In the genomic region with DNA sequence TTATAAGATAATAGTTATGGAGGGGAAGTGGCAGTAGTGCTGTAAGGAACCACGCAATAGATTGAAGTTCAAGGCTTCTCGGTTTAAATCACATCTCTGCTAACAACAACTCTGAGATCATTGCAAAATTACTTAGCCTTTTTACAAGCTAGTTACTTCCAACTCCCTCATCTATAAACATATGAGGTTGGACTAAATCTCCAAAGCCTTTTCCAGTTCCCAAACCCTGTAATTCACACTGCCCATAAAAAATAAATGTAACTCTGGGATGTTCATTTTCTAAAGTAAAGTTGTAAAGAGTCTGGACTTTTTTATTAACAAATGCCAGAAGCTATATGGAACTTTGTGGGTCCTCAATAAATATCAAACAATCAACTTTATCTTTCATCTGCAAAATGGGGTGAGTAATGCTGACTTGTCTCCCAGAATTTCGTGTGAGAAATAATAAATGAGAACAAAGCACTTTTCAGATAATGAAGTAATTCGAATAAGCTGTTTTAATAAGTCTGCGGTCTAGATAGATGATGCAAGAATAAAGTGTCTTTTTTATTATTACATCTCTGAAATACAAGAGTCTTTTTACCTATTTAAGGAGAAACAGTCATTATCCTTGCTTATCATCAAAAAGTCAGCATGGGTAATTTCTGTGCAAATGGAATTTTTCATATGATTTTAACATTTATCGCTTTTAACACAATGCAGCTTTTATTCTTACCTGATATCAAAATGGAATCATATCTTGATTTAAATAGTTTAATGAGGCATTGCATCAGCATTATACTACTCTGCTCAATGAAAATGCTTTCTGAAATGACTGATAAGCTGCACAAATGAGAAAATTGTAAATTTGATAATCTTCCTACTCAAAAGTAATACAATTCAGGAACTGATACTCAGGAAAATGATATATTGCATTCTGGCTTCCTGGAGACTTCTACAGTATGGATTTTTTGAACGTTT, we compare ENCODE assay signal across 20 cellular contexts.
DNase-seq lines count a peak whose midpoint lies in the region; ATAC-seq and TF ChIP-seq lines count a peak whose summit lies in the region.
"Had no signal": no experiment of that assay in that cellular context is flagged by ENCODE, and none has a peak within 500 bp of the region (broad histone marks: within the 10 kb centered on the region; RNA-seq: fewer than 3 reads in every experiment).

No MANE protein-coding gene starts in this region.

- 0 out of 2 replicates have a peak overlapping the region, but pooled peaks have one; percentile 3 for H2AFZ ChIP-seq in PC-3 (ENCODE audit: low read length)

- H3K9me2 ChIP-seq in PC-3 (replicated peaks; ENCODE audit: low read length): no peaks in the 10 kb centered on the region

- no peaks in the 10 kb centered on the region for H3K79me2 ChIP-seq in PC-3 (ENCODE audit: low read length)

- peaks cover 13% of the 10 kb centered on the region for H3K4me1 ChIP-seq in PC-3 (ENCODE audit: insufficient read depth, low read length)
- H3K4me1 ChIP-seq: A549, Peyer's patch had no signal

- CTCF ChIA-PET in PC-3 (lab: Charles Lee): no interaction called here

- no peaks in the 10 kb centered on the region for H3K36me3 ChIP-seq in PC-3 (ENCODE audit: low read depth, low read length)
- H3K36me3 ChIP-seq: Peyer's patch had no signal

- TF ChIP-seq CTCF in PC-3 (conservative IDR thresholded peaks at IDR 0.05; ENCODE audit: low read depth, low read length): no peak
- TF ChIP-seq CTCF in fibroblast of villous mesenchyme (IDR thresholded peaks at IDR 0.05; ENCODE audit: insufficient read depth, low read depth, low read length): no peak

- H3K27ac ChIP-seq in PC-3 (ENCODE audit: low read length): peak overlapping the region; percentile 25; the same call in 1 of the 2 replicates
- H3K27ac ChIP-seq: A549, Peyer's patch had no signal

- POLR2A ChIA-PET in PC-3 (lab: Charles Lee; ENCODE audit: unreplicated experiment): no interaction called here

- BruUV-seq in PC-3 (replicated peaks; lab: Mats Ljungman, UMichigan): no TSS peak

- ATAC-seq in PC-3 (peak; percentile 67), GM18861 (IDR thresholded peaks at IDR 0.05; ENCODE audit: unreplicated experiment) (no peak), GM19324 (IDR thresholded peaks at IDR 0.05; ENCODE audit: low FRiP score, unreplicated experiment) (no peak), GM21515 (IDR thresholded peaks at IDR 0.05; ENCODE audit: unreplicated experiment) (no peak)
- ATAC-seq: A549, T-cell had no signal

- H3K4me2 ChIP-seq in PC-3 (ENCODE audit: low read length): no peak overlapping the region
- H3K4me2 ChIP-seq: A549 had no signal

- H3K4me3 ChIP-seq in PC-3 (ENCODE audit: low read length) (no peak overlapping the region), fibroblast of villous mesenchyme (ENCODE audit: low read depth, low read length) (no peak overlapping the region)
- H3K4me3 ChIP-seq: A549, Peyer's patch had no signal

- H3F3A ChIP-seq in PC-3 (ENCODE audit: low read length, unreplicated experiment): no peaks in the 10 kb centered on the region

- DNase-seq in A172 (ENCODE audit: low spot score) (peak; percentile 5), COLO829 (ENCODE audit: low spot score) (peak; percentile 40), PC-3 (peak; percentile 30), fibroblast of villous mesenchyme (ENCODE audit: low read depth) (peak; percentile 84), D341Med (ENCODE audit: low spot score) (no peak)
- DNase-seq: DMS 273 treated with DMSO at 0.1 percent for 48 hours, DND-41, GDM1, KG1, NCI-H1417, NCI-H187, NCI-H2107, NCI-H510A treated with DMSO at 0.1 percent for 48 hours, NCI-H82, Peyer's patch, T-cell had no signal

- H3K9ac ChIP-seq in PC-3 (ENCODE audit: low read length): no peak overlapping the region

- no peaks in the 10 kb centered on the region for H3K27me3 ChIP-seq in PC-3 (ENCODE audit: low read length)
- H3K27me3 ChIP-seq: Peyer's patch had no signal

- H3K9me3 ChIP-seq in PC-3 (ENCODE audit: low read length): no peaks in the 10 kb centered on the region
- H3K9me3 ChIP-seq: A549, Peyer's patch had no signal

- no peaks in the 10 kb centered on the region for H4K20me1 ChIP-seq in PC-3 (ENCODE audit: low read length)

- intact Hi-C loops in PC-3 (cut with micrococcal nuclease): no loop called here
